18 cellular contexts compared by ENCODE assay signal in genomic region chr14:37924622-37925021, GRCh38.
"Had no signal": no experiment of that assay in that cellular context is flagged by ENCODE, and none has a peak within 500 bp of the region (broad histone marks: within the 10 kb centered on the region; RNA-seq: fewer than 3 reads in every experiment).

No MANE protein-coding gene starts in this region.

- ATAC-seq: esophagus mucosa; gastrocnemius medialis; heart right ventricle; mucosa of descending colon; naive thymus-derived CD8-positive, alpha-beta T cell; right cardiac atrium had no signal

- H3K27me3 ChIP-seq: gastrocnemius medialis, ovary, transverse colon had no signal

- DNase-seq: effector CD4-positive, alpha-beta T cell; gastrocnemius medialis; heart right ventricle; hypothalamus; kidney glomerular epithelial cell; mammary epithelial cell; mucosa of descending colon; naive thymus-derived CD8-positive, alpha-beta T cell; nucleus accumbens; ovary; right cardiac atrium; stimulated activated CD4-positive, alpha-beta T cell treated with anti-CD3 and anti-CD28 coated beads, Interleukin-2, amount 100 ng/mL, for 48 hours; stimulated activated naive CD4-positive, alpha-beta T cell treated with Interleukin-2 at 50 U/mL for 16 hours; transverse colon had no signal

- H3K9me3 ChIP-seq: gastrocnemius medialis, mucosa of descending colon, ovary, thoracic aorta, transverse colon had no signal

- H3K9me3 Mint-ChIP-seq: naive thymus-derived CD8-positive, alpha-beta T cell had no signal

- H3K4me1 Mint-ChIP-seq: naive thymus-derived CD8-positive, alpha-beta T cell had no signal

- H3K36me3 Mint-ChIP-seq: naive thymus-derived CD8-positive, alpha-beta T cell had no signal

- H3K27ac Mint-ChIP-seq: naive thymus-derived CD8-positive, alpha-beta T cell had no signal

- H3K4me1 ChIP-seq: gastrocnemius medialis, heart right ventricle, transverse colon had no signal

- H3K4me3 ChIP-seq: coronary artery, gastrocnemius medialis, heart right ventricle, mucosa of descending colon, ovary, smooth muscle cell, thoracic aorta, transverse colon had no signal

- H3K36me3 ChIP-seq: gastrocnemius medialis, heart right ventricle, ovary, thoracic aorta, transverse colon had no signal

- H3K4me2 ChIP-seq: smooth muscle cell had no signal

- H3K27ac ChIP-seq: coronary artery, gastrocnemius medialis, heart right ventricle, ovary, thoracic aorta, transverse colon had no signal

- H3K4me3 Mint-ChIP-seq: naive thymus-derived CD8-positive, alpha-beta T cell had no signal
